In the genomic region with DNA sequence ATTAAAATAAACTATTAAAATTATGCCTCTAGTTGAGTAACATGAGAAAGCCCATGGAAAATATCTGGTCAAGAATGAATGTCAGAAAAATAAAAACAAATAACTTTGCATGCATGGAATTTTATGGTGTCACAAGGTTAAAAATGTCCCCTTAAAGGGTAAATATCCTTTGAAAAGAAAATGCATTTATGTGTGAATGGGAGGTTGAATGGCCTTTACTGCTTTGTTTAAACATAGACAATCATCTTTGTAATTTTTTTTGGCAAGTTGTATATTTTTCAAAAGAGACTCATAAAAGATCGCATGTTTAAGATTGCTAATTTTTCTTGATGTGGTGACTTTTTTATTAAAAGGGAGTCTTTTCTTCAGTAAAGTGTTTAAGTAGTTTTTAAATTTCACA, we compare ENCODE assay signal across 20 cellular contexts.
DNase-seq lines count a peak whose midpoint lies in the region; ATAC-seq, FAIRE-seq and TF ChIP-seq lines count a peak whose summit lies in the region.
"Had no signal": no experiment of that assay in that cellular context is flagged by ENCODE, and none has a peak within 500 bp of the region (broad histone marks: within the 10 kb centered on the region; RNA-seq: fewer than 3 reads in every experiment).

No MANE protein-coding gene starts in this region.

- no peaks in the 10 kb centered on the region for H3K36me3 Mint-ChIP-seq in GM23338 (ENCODE audit: low read depth)
- H3K36me3 Mint-ChIP-seq: CD14-positive monocyte; CD8-positive, alpha-beta memory T cell had no signal

- no peaks in the 10 kb centered on the region for H3K9me2 ChIP-seq in GM23338 (ENCODE audit: insufficient read depth)

- H3K4me3 Mint-ChIP-seq in GM23338, result no peak overlapping the region
- H3K4me3 Mint-ChIP-seq: CD14-positive monocyte; CD4-positive, alpha-beta T cell; CD8-positive, alpha-beta memory T cell; H9 had no signal

- no peak overlapping the region for H3K27ac Mint-ChIP-seq in GM23338
- H3K27ac Mint-ChIP-seq: CD14-positive monocyte; CD4-positive, alpha-beta T cell; CD8-positive, alpha-beta memory T cell; H9 had no signal

- H3K36me3 ChIP-seq in GM23338 (ENCODE audit: insufficient read depth) (no peaks in the 10 kb centered on the region), endothelial cell of umbilical vein (ENCODE audit: control insufficient read depth in 2 of 2, extremely low read depth in 1 of 2, insufficient read depth in 2 of 2, low read length in 2 of 2) (no peaks in the 10 kb centered on the region)
- H3K36me3 ChIP-seq: BE2C; BLaER1 treated with 17β-estradiol and CSF1 and Interleukin-3, amounts not matched to agents 10 nM and 100 nM had no signal

- POLR2A ChIA-PET in endothelial cell of umbilical vein (lab: Charles Lee), result no interaction called here

- CTCF ChIA-PET in endothelial cell of umbilical vein (lab: Charles Lee), result no interaction called here

- H2AFZ ChIP-seq in GM23338 (no peak overlapping the region), endothelial cell of umbilical vein (ENCODE audit: low read depth, low read length) (no peak overlapping the region)

- H3K79me2 ChIP-seq in GM23338 (replicated peaks; ENCODE audit: insufficient read depth), result no peaks in the 10 kb centered on the region
- no peaks in the 10 kb centered on the region for H3K79me2 ChIP-seq in endothelial cell of umbilical vein (ENCODE audit: control insufficient read depth, insufficient read depth, low read length)

- H3K4me3 ChIP-seq in GM23338, result no peak overlapping the region
- H3K4me3 ChIP-seq in endothelial cell of umbilical vein (replicated peaks in 1 of 3; ENCODE audit: insufficient read depth in 1 of 3, low read depth in 1 of 3, low read length in 3 of 3), result no peak overlapping the region
- H3K4me3 ChIP-seq: BLaER1 treated with 17β-estradiol and CSF1 and Interleukin-3, amounts not matched to agents 10 nM and 100 nM had no signal

- H3K4me1 ChIP-seq in GM23338 (ENCODE audit: insufficient read depth), result peaks cover 57% of the 10 kb centered on the region
- peaks cover 4% of the 10 kb centered on the region for H3K4me1 ChIP-seq in endothelial cell of umbilical vein (ENCODE audit: control insufficient read depth, extremely low read depth, insufficient read depth, low read length)
- H3K4me1 ChIP-seq: BE2C had no signal

- H4K20me1 ChIP-seq in GM23338 (replicated peaks; ENCODE audit: insufficient read depth) (no peaks in the 10 kb centered on the region), endothelial cell of umbilical vein (replicated peaks; ENCODE audit: control insufficient read depth, extremely low read depth, insufficient read depth, low read length) (no peaks in the 10 kb centered on the region)
- H4K20me1 ChIP-seq: BLaER1 treated with 17β-estradiol and CSF1 and Interleukin-3, amounts not matched to agents 10 nM and 100 nM had no signal

- peaks cover 31% of the 10 kb centered on the region for H3K4me1 Mint-ChIP-seq in GM23338

- no peak for FAIRE-seq in endothelial cell of umbilical vein (lab: Jason Lieb, UNC)
- FAIRE-seq: D721Med, GM12891, GM18507 had no signal

- dilution Hi-C loops in endothelial cell of umbilical vein (cut with MboI; ENCODE audit: extremely low pct_ligation_motif_present, low sequenced_read_pairs), result no loop called here

- intact Hi-C loops in endothelial cell of umbilical vein (cut with micrococcal nuclease), result loop anchor here (5.0 to 10.0 kb wide), 4 partner anchors 307 to 1637 kb away; no protein-coding TSS in a partner anchor

- H3K9me3 ChIP-seq in endothelial cell of umbilical vein (replicated peaks; ENCODE audit: control insufficient read depth, insufficient read depth, low read length), result no peaks in the 10 kb centered on the region
- H3K9me3 ChIP-seq: BE2C had no signal

- H3K27ac ChIP-seq in GM23338 (ENCODE audit: low read depth), result no peak overlapping the region
- no peak overlapping the region for H3K27ac ChIP-seq in endothelial cell of umbilical vein (ENCODE audit: insufficient read depth, low read depth, low read length)
- H3K27ac ChIP-seq: BLaER1 treated with 17β-estradiol and CSF1 and Interleukin-3, amounts not matched to agents 10 nM and 100 nM had no signal

- DNase-seq in GM23338 (ENCODE audit: low spot score) (no peak), endothelial cell of umbilical vein (ENCODE audit: low read depth, low spot score) (peak; percentile 35), left kidney (ENCODE audit: low read depth, low spot score) (peak; percentile 19), AML-193 (lab: John Stamatoyannopoulos, UW) (no peak), nucleus accumbens (lab: John Stamatoyannopoulos, UW) (no peak)
- DNase-seq in activated CD4-positive, CD25-positive, alpha-beta regulatory T cell treated with anti-CD3 and anti-CD28 coated beads, Interleukin-2, amount 50 U/mL, for 72 hours, result no peak
- DNase-seq: BE2C; CD4-positive, alpha-beta T cell; CD8-positive, alpha-beta memory T cell; DMS 273 treated with DMSO at 0.1 percent for 48 hours; DMS53; DMS79 treated with DMSO at 0.1 percent for 48 hours; GF-D8; H9 had no signal

- BruUV-seq in endothelial cell of umbilical vein (replicated peaks; lab: Mats Ljungman, UMichigan), result no TSS peak

- H3K27me3 ChIP-seq in GM23338 (ENCODE audit: insufficient read depth) (no peaks in the 10 kb centered on the region), endothelial cell of umbilical vein (ENCODE audit: control insufficient read depth in 2 of 2, insufficient read depth in 2 of 2, low read length in 2 of 2) (no peaks in the 10 kb centered on the region)
- H3K27me3 ChIP-seq: BE2C had no signal

- H3K4me2 ChIP-seq in GM23338 (0 out of 2 replicates have a peak overlapping the region, but pooled peaks have one; percentile 15), endothelial cell of umbilical vein (ENCODE audit: insufficient read depth, low read length) (no peak overlapping the region)
- H3K4me2 ChIP-seq: BLaER1 treated with 17β-estradiol and CSF1 and Interleukin-3, amounts not matched to agents 10 nM and 100 nM had no signal

- TF ChIP-seq CTCF in GM23338 (conservative IDR thresholded peaks at IDR 0.05; ENCODE audit: low read depth in 2 of 2) (no peak), endothelial cell of umbilical vein (IDR thresholded peaks at IDR 0.05; ENCODE audit: extremely low read depth in 1 of 2, insufficient read depth in 1 of 2, low read depth in 1 of 2, low read length in 2 of 2) (no peak)

- no peak overlapping the region for H3K9ac ChIP-seq in endothelial cell of umbilical vein (replicated peaks; ENCODE audit: extremely low read depth, insufficient read depth, low read length)
- H3K9ac ChIP-seq: BLaER1 treated with 17β-estradiol and CSF1 and Interleukin-3, amounts not matched to agents 10 nM and 100 nM had no signal

- no peaks in the 10 kb centered on the region for H3K27me3 Mint-ChIP-seq in GM23338 (ENCODE audit: insufficient read depth, low read depth, poor library complexity)
- H3K27me3 Mint-ChIP-seq: CD4-positive, alpha-beta T cell; CD8-positive, alpha-beta memory T cell had no signal

- TF ChIP-seq POLR2A in endothelial cell of umbilical vein (IDR thresholded peaks at IDR 0.05; ENCODE audit: low read depth, low read length), result no peak

- no peaks in the 10 kb centered on the region for H3K9me1 ChIP-seq in endothelial cell of umbilical vein (replicated peaks; ENCODE audit: control insufficient read depth, extremely low read depth, insufficient read depth, low read length)

- H3F3A ChIP-seq in GM23338 (replicated peaks; ENCODE audit: low read depth), result no peaks in the 10 kb centered on the region

- H3K9me3 Mint-ChIP-seq in GM23338, result no peaks in the 10 kb centered on the region; the same call in 2 of the 3 replicates
- H3K9me3 Mint-ChIP-seq: CD4-positive, alpha-beta T cell; CD8-positive, alpha-beta memory T cell; H9 had no signal

- ATAC-seq in GM23338, result no peak
- ATAC-seq: HCT116 had no signal

TF ChIP-seq in endothelial cell of umbilical vein, 7 proteins besides CTCF, POLR2A, EP300 and RAD21:
- TF ChIP-seq JUN (IDR thresholded peaks at IDR 0.05; ENCODE audit: borderline replicate concordance, insufficient read depth, insufficient read length, low read depth) (no peak), MYC (IDR thresholded peaks at IDR 0.05; ENCODE audit: low read depth, low read length) (no peak), EZH2 (IDR thresholded peaks at IDR 0.05; ENCODE audit: borderline replicate concordance, low read depth, low read length, severe bottlenecking) (no peak)

Comparison
In these comparisons a context has a peak if more than half of its experiments do, and no peak if none do; other contexts are left out.
1. DNase-seq: peak in endothelial cell of umbilical vein (single experiment) and left kidney (single experiment); none in GM23338 (single experiment), AML-193 (0 of 2), activated CD4-positive, CD25-positive, alpha-beta regulatory T cell treated with anti-CD3 and anti-CD28 coated beads, Interleukin-2, amount 50 U/mL, for 72 hours (single experiment) and nucleus accumbens (0 of 56).